ENCODE assay signal across 8 cellular contexts in the genomic region with DNA sequence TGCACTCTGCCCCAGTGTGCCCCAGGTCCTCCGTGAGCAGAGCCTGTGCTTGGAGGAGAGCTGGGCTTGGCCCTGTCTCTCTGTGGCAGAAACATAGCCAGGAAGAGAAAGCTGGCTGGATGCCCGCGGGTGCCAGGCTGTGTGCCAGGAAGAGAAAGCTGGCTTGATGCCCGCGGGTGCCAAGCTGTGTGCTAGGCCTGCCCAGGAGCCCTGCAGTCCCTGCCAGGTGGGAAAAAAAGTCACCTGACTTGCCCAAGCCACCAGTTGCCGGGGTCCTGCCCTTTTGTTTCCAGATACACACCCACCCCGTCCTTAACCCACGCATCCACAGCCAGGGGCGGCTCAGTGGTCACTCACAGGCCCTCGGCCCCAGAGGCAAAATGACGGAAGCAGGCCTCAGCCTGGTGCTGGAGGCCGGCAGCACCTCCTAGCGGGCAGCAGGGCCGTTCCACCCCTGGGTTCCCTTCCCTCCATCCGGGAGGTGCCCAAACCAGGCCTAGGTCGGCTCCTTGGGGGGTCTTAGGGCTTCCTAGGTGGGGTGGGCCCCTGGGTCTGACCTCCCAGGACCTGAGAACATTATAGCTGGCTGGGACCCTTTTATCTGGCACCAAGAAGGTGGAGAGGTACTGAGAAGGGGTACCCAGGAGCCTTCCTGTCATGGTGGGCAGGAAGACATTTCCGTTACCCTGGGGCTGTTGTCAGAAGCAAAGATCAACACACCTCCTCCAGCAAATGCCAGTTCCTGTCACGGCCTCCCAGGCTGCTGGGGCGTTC. TPM values are rescaled to one million over a fixed set of nuclear protein-coding genes. Genes with fewer than 3 reads are reported as not detected.
A peak's percentile ranks its signal among the peaks of the same experiment; 100 is the strongest.
DNase-seq lines count a peak whose midpoint lies in the region; ATAC-seq, FAIRE-seq and TF ChIP-seq lines count a peak whose summit lies in the region.

No MANE protein-coding gene starts in this region.

- H3K4me1 ChIP-seq in osteoblast (ENCODE audit: insufficient read depth, low read length), result peaks cover 12% of the 10 kb centered on the region

- no peaks in the 10 kb centered on the region for H4K20me1 ChIP-seq in osteoblast (ENCODE audit: insufficient read depth, low read length)

- no peaks in the 10 kb centered on the region for H3K27me3 Mint-ChIP-seq in activated T-cell treated with anti-CD3 and anti-CD28 coated beads, Interleukin-2, amount 50 U/mL, for 4 hours (ENCODE audit: low read depth)

- H3K36me3 ChIP-seq in osteoblast (ENCODE audit: insufficient read depth, low read length), result no peaks in the 10 kb centered on the region

- no peak overlapping the region for H3K4me3 ChIP-seq in osteoblast (ENCODE audit: insufficient read depth, low read length)

- peak; percentile 69 for DNase-seq in GM19239 (ENCODE audit: insufficient read length, low spot score)
- peak; percentile 40 for DNase-seq in NCI-H774 (lab: John Stamatoyannopoulos, UW)
- DNase-seq in activated T-cell treated with anti-CD3 and anti-CD28 coated beads, Interleukin-2, amount 50 U/mL, for 4 hours, result peak; percentile 36
- DNase-seq in foreskin melanocyte, result peak; percentile 51
- peak; percentile 24 for DNase-seq in pulmonary artery endothelial cell (ENCODE audit: low read depth, low spot score)
- DNase-seq in hepatic stellate cell (ENCODE audit: low spot score), result no peak
- no peak for DNase-seq in osteoblast (ENCODE audit: insufficient read length, low spot score, missing footprints)

- H3K4me2 ChIP-seq in osteoblast (ENCODE audit: insufficient read depth, low read length), result no peak overlapping the region

- no peak overlapping the region for H2AFZ ChIP-seq in osteoblast (ENCODE audit: low read length)

- peak; percentile 72 for FAIRE-seq in GM19239 (lab: Jason Lieb, UNC)

- peak; percentile 62 to 68 for ATAC-seq in activated T-cell treated with anti-CD3 and anti-CD28 coated beads, Interleukin-2, amount 50 U/mL, for 4 hours
- no peak for ATAC-seq in GM19452 (IDR thresholded peaks at IDR 0.05; ENCODE audit: unreplicated experiment)

- H3K27me3 ChIP-seq in osteoblast (ENCODE audit: insufficient read depth, low read length), result no peaks in the 10 kb centered on the region

- H3K4me3 Mint-ChIP-seq in activated T-cell treated with anti-CD3 and anti-CD28 coated beads, Interleukin-2, amount 50 U/mL, for 4 hours, result peak overlapping the region; percentile 65

- H3K79me2 ChIP-seq in osteoblast (ENCODE audit: insufficient read depth, low read length), result no peaks in the 10 kb centered on the region

- no peak overlapping the region for H3K27ac ChIP-seq in osteoblast (ENCODE audit: low read depth, low read length)

- TF ChIP-seq CTCF in osteoblast (IDR thresholded peaks at IDR 0.05; ENCODE audit: extremely low read depth, low read depth, low read length), result no peak

- no peaks in the 10 kb centered on the region for H3K9me3 Mint-ChIP-seq in activated T-cell treated with anti-CD3 and anti-CD28 coated beads, Interleukin-2, amount 50 U/mL, for 4 hours

- H3K4me1 Mint-ChIP-seq in activated T-cell treated with anti-CD3 and anti-CD28 coated beads, Interleukin-2, amount 50 U/mL, for 4 hours (ENCODE audit: low read depth), result peaks cover 79% of the 10 kb centered on the region

- peaks cover 10% of the 10 kb centered on the region for H3K36me3 Mint-ChIP-seq in activated T-cell treated with anti-CD3 and anti-CD28 coated beads, Interleukin-2, amount 50 U/mL, for 4 hours (ENCODE audit: insufficient read depth)

- H3K9me3 ChIP-seq in osteoblast (ENCODE audit: low read depth, low read length), result no peaks in the 10 kb centered on the region

RNA-seq across cellular contexts. Expression of a gene that starts 9.1 kb away (rescaled TPM):
- total RNA-seq in activated T-cell treated with anti-CD3 and anti-CD28 coated beads, Interleukin-2, amount 50 U/mL, for 4 hours, result 100 to 1,000 TPM; 175 to 195 (median 180) TPM
- total RNA-seq in pulmonary artery endothelial cell (0.07 and 0.13 TPM in 2 replicates), osteoblast (13.3 and 15.2 TPM in 2 replicates)

RNA-seq across cellular contexts. Expression of a gene that starts 28.3 kb away (rescaled TPM):
- 100 to 1,000 TPM; 100 to 130 (median 126) TPM for total RNA-seq in activated T-cell treated with anti-CD3 and anti-CD28 coated beads, Interleukin-2, amount 50 U/mL, for 4 hours
- 33.6 and 33.8 TPM in 2 replicates for total RNA-seq in pulmonary artery endothelial cell
- total RNA-seq in osteoblast, result 9.4 and 10.9 TPM in 2 replicates

RNA-seq across cellular contexts. Expression of a gene that starts 38.1 kb away (rescaled TPM):
- total RNA-seq in activated T-cell treated with anti-CD3 and anti-CD28 coated beads, Interleukin-2, amount 50 U/mL, for 4 hours, result 10 to 100 TPM; 33.8 to 37.6 (median 34.6) TPM
- total RNA-seq in pulmonary artery endothelial cell (324 and 432 TPM in 2 replicates), osteoblast (413 and 480 TPM in 2 replicates)

Comparison
In these comparisons a context has a peak if more than half of its experiments do, and no peak if none do; other contexts are left out.
1. DNase-seq: peak in GM19239 (single experiment), NCI-H774 (single experiment), activated T-cell treated with anti-CD3 and anti-CD28 coated beads, Interleukin-2, amount 50 U/mL, for 4 hours (single experiment), foreskin melanocyte (single experiment) and pulmonary artery endothelial cell (single experiment); none in hepatic stellate cell (single experiment) and osteoblast (single experiment).
2. RNA of a gene that starts 9.1 kb away (total RNA-seq): 175 to 195 TPM in activated T-cell treated with anti-CD3 and anti-CD28 coated beads, Interleukin-2, amount 50 U/mL, for 4 hours and 13.3 to 15.2 TPM in osteoblast; 0.07 to 0.13 TPM in pulmonary artery endothelial cell; every median in the first group is over 10 times any median in the second.